8 cellular contexts compared by ENCODE assay signal in the genomic region with DNA sequence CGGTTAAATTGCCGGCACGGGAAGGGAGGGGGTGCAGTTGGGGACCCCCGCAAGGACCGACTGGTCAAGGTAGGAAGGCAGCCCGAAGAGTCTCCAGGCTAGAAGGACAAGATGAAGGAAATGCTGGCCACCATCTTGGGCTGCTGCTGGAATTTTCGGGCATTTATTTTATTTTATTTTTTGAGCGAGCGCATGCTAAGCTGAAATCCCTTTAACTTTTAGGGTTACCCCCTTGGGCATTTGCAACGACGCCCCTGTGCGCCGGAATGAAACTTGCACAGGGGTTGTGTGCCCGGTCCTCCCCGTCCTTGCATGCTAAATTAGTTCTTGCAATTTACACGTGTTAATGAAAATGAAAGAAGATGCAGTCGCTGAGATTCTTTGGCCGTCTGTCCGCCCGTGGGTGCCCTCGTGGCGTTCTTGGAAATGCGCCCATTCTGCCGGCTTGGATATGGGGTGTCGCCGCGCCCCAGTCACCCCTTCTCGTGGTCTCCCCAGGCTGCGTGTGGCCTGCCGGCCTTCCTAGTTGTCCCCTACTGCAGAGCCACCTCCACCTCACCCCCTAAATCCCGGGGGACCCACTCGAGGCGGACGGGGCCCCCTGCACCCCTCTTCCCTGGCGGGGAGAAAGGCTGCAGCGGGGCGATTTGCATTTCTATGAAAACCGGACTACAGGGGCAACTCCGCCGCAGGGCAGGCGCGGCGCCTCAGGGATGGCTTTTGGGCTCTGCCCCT. TPM values are rescaled to one million over a fixed set of nuclear protein-coding genes. Genes with fewer than 3 reads are reported as not detected.
DNase-seq lines count a peak whose midpoint lies in the region; ATAC-seq and TF ChIP-seq lines count a peak whose summit lies in the region.

No MANE protein-coding gene starts in this region.

- H3K9me3 ChIP-seq in body of pancreas (no peaks in the 10 kb centered on the region), thoracic aorta (no peaks in the 10 kb centered on the region)

- H3K36me3 ChIP-seq in body of pancreas (replicated peaks in 1 of 2; ENCODE audit: insufficient read depth in 1 of 2, low read depth in 2 of 2) (no peaks in the 10 kb centered on the region), thoracic aorta (peaks cover 3% of the 10 kb centered on the region)

- no peak for TF ChIP-seq POLR2A in body of pancreas (IDR thresholded peaks at IDR 0.05)

- no peak for TF ChIP-seq CTCF in body of pancreas (IDR thresholded peaks at IDR 0.05)
- no peak for TF ChIP-seq CTCF in thoracic aorta (IDR thresholded peaks at IDR 0.05)

- H3K4me1 ChIP-seq in body of pancreas (peaks cover 85% of the 10 kb centered on the region), thoracic aorta (ENCODE audit: control insufficient read depth in 1 of 2, low read depth in 2 of 2) (peaks cover 40 to 65% of the 10 kb centered on the region in 2 donors)

- H3K27me3 ChIP-seq in body of pancreas, result peaks cover 0 to 12% of the 10 kb centered on the region in 2 donors
- H3K27me3 ChIP-seq in thoracic aorta (replicated peaks; ENCODE audit: insufficient read depth), result no peaks in the 10 kb centered on the region

- peak overlapping the region; percentile 47 to 87 (median 82) for H3K27ac ChIP-seq in body of pancreas
- peak overlapping the region in 1 of 2 donors; percentile 33 for H3K27ac ChIP-seq in thoracic aorta

- H3K4me3 ChIP-seq in body of pancreas (no peak overlapping the region), thoracic aorta (peak overlapping the region; percentile 97)

- 2 to 5% methylated on average over 27 to 43 of the region's 43 CpGs for WGBS in body of pancreas, 2 donors

- ATAC-seq in body of pancreas (no peak), left colon (no peak), thoracic aorta (ENCODE audit: insufficient number of reproducible peaks, low FRiP score, low read depth) (no peak)

- DNase-seq in activated effector memory CD4-positive, alpha-beta T cell treated with anti-CD3 and anti-CD28 coated beads, Interleukin-2, amount 50 U/mL, for 16 hours, result peak; percentile 63
- DNase-seq in activated effector memory CD4-positive, alpha-beta T cell treated with Interleukin-2 at 50 U/mL for 16 hours, result no peak
- DNase-seq in body of pancreas (peak in 1 of 4 donors; percentile 29), left colon (peak; percentile 47 to 64), thoracic aorta (ENCODE audit: low spot score) (no peak), AML-193 (lab: John Stamatoyannopoulos, UW) (no peak), D341Med (ENCODE audit: low spot score) (no peak), AG20443 (ENCODE audit: low spot score) (no peak)

- intact Hi-C loops in body of pancreas (cut with DNase I) (no loop called here), left colon (cut with DNase I, micrococcal nuclease) (loop anchor here (5.0 to 10.0 kb wide), 2 partner anchors 346 to 538 kb away; a partner anchor contains a TSS)

RNA-seq across cellular contexts. Expression of a gene that starts 0.5 kb away (rescaled TPM):
- total RNA-seq in body of pancreas, result 100 to 1,000 TPM in 1 of 2 donors, 10 to 100 TPM in 1; 90.3 to 201 TPM
- total RNA-seq in left colon, result 10 to 100 TPM; 56.5 to 83.5 TPM
- 100 to 1,000 TPM; 109 to 142 TPM for total RNA-seq in thoracic aorta

RNA-seq across cellular contexts. Expression of a gene that starts 34.7 kb away (rescaled TPM):
- total RNA-seq in body of pancreas (10 to 100 TPM; 13.0 to 26.7 TPM), left colon (10 to 100 TPM; 21.2 to 21.7 TPM), thoracic aorta (10 to 100 TPM; 23.6 to 43.5 TPM)

Comparison
In these comparisons a context has a peak if more than half of its experiments do, and no peak if none do; other contexts are left out.
1. DNase-seq: peak in activated effector memory CD4-positive, alpha-beta T cell treated with anti-CD3 and anti-CD28 coated beads, Interleukin-2, amount 50 U/mL, for 16 hours (single experiment) and left colon (2 of 2); none in activated effector memory CD4-positive, alpha-beta T cell treated with Interleukin-2 at 50 U/mL for 16 hours (single experiment), thoracic aorta (single experiment), AML-193 (0 of 2), D341Med (single experiment) and AG20443 (single experiment).